Comparison of ENCODE assay signal across 8 cellular contexts in the genomic region with DNA sequence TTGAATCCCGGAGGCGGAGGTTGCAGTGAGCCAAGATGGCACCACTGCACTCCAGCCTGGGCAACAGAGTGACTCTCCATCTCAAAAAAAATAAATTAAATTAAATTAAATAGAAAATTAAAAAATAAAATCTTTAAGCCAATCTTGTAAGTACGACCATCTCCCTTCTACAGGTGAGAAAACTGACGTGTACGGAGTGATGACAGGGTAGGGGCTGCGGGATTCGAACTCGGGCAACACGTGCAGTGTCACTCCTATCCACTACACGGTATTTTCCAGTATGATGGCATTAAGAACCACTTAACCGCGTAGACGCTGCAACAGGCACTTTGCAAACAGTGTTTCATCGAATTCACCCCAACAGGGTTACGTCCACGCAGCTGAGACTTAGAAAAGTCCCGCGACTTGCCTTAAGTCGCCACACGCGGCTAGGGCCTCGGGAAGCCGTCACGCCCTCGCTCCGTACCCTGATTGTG. TPM values are rescaled to one million over a fixed set of nuclear protein-coding genes. Genes with fewer than 3 reads are reported as not detected.
DNase-seq lines count a peak whose midpoint lies in the region; ATAC-seq lines count a peak whose summit lies in the region.

No MANE protein-coding gene starts in this region.

- DNase-seq in activated T-cell treated with anti-CD3 and anti-CD28 coated beads for 24 hours (ENCODE audit: low read depth) = peak; percentile 11
- no peak for DNase-seq in activated T-cell treated with anti-CD3 and anti-CD28 coated beads for 4 hours
- peak; percentile 36 for DNase-seq in T-helper 2 cell treated with Interferon-gamma antibody and Interleukin-4, amounts not matched to agents 5 μg/mL and 100 μg/mL, for 36 hours (ENCODE audit: low spot score)
- DNase-seq in effector CD4-positive, alpha-beta T cell = peak; percentile 11
- DNase-seq in naive B cell = no peak
- DNase-seq in NCI-H2107 treated with DMSO at 0.1 percent for 48 hours (lab: John Stamatoyannopoulos, UW; ENCODE audit: unreplicated experiment) = no peak

- H3K9me3 Mint-ChIP-seq in T-helper 2 cell treated with Interferon-gamma antibody and Interleukin-4, amounts not matched to agents 5 μg/mL and 100 μg/mL, for 36 hours = no peaks in the 10 kb centered on the region
- H3K9me3 Mint-ChIP-seq in naive B cell = no peaks in the 10 kb centered on the region

- peaks cover 2% of the 10 kb centered on the region for H3K27me3 Mint-ChIP-seq in T-helper 2 cell treated with Interferon-gamma antibody and Interleukin-4, amounts not matched to agents 5 μg/mL and 100 μg/mL, for 36 hours (ENCODE audit: low read depth)
- no peaks in the 10 kb centered on the region for H3K27me3 Mint-ChIP-seq in naive B cell

- H3K36me3 Mint-ChIP-seq in T-helper 2 cell treated with Interferon-gamma antibody and Interleukin-4, amounts not matched to agents 5 μg/mL and 100 μg/mL, for 36 hours (ENCODE audit: low read depth) = peaks cover 2% of the 10 kb centered on the region
- no peaks in the 10 kb centered on the region for H3K36me3 Mint-ChIP-seq in naive B cell

- peak; percentile 2 to 3 for ATAC-seq in naive B cell (ENCODE audit: low read depth in 2 of 2)
- no peak for ATAC-seq in esophagus mucosa
- no peak for ATAC-seq in GM18870 (IDR thresholded peaks at IDR 0.05; ENCODE audit: unreplicated experiment)

- peak overlapping the region; percentile 92 for H3K4me3 Mint-ChIP-seq in T-helper 2 cell treated with Interferon-gamma antibody and Interleukin-4, amounts not matched to agents 5 μg/mL and 100 μg/mL, for 36 hours
- H3K4me3 Mint-ChIP-seq in naive B cell = peak overlapping the region; percentile 88 to 99 (median 96)

- H3K4me1 Mint-ChIP-seq in T-helper 2 cell treated with Interferon-gamma antibody and Interleukin-4, amounts not matched to agents 5 μg/mL and 100 μg/mL, for 36 hours (ENCODE audit: low read depth) = peaks cover 8% of the 10 kb centered on the region
- H3K4me1 Mint-ChIP-seq in naive B cell = peaks cover 5 to 25% (median 11%) of the 10 kb centered on the region in 3 donors

- H3K27ac Mint-ChIP-seq in T-helper 2 cell treated with Interferon-gamma antibody and Interleukin-4, amounts not matched to agents 5 μg/mL and 100 μg/mL, for 36 hours = peak overlapping the region; percentile 75
- peak overlapping the region in 5 of 6 donors; percentile 15 to 94 (median 93) for H3K27ac Mint-ChIP-seq in naive B cell

RNA-seq across cellular contexts. Expression of a gene that starts 0.7 kb away (rescaled TPM):
- 10 to 100 TPM in 5 of 6 donors, 1 to 10 TPM in 1; 9.9 to 13.2 (median 12.3) TPM for polyA plus RNA-seq in naive B cell (ENCODE audit: low read depth in 6 of 6)
- total RNA-seq in esophagus mucosa = 38.3 TPM

RNA-seq across cellular contexts. Expression of a gene that starts 14.6 kb away (rescaled TPM):
- 1 to 10 TPM in 1 of 6 donors, not detected in 5; 1.1 TPM for polyA plus RNA-seq in naive B cell (ENCODE audit: low read depth in 6 of 6)
- 42.5 TPM for total RNA-seq in esophagus mucosa

Comparison
In these comparisons a context has a peak if more than half of its experiments do, and no peak if none do; other contexts are left out.
1. DNase-seq: peak in activated T-cell treated with anti-CD3 and anti-CD28 coated beads for 24 hours (single experiment), T-helper 2 cell treated with Interferon-gamma antibody and Interleukin-4, amounts not matched to agents 5 μg/mL and 100 μg/mL, for 36 hours (single experiment) and effector CD4-positive, alpha-beta T cell (single experiment); none in activated T-cell treated with anti-CD3 and anti-CD28 coated beads for 4 hours (single experiment), naive B cell (single experiment) and NCI-H2107 treated with DMSO at 0.1 percent for 48 hours (single experiment).
2. ATAC-seq: peak in naive B cell (2 of 2); none in esophagus mucosa (single experiment) and GM18870 (single experiment).